ENCODE assay signal across 17 cellular contexts in genomic region chr3:9914011-9914410, GRCh38. TPM values are rescaled to one million over a fixed set of nuclear protein-coding genes. Genes with fewer than 3 reads are reported as not detected.
DNase-seq lines count a peak whose midpoint lies in the region; ATAC-seq and TF ChIP-seq lines count a peak whose summit lies in the region.
"Had no signal": no experiment of that assay in that cellular context is flagged by ENCODE, and none has a peak within 500 bp of the region (broad histone marks: within the 10 kb centered on the region; RNA-seq: fewer than 3 reads in every experiment).

No MANE protein-coding gene starts in this region.

- no peak overlapping the region for H3K27ac ChIP-seq in CD8-positive, alpha-beta T cell (ENCODE audit: low read depth, low read length)
- H3K27ac ChIP-seq in VCaP (peak overlapping the region; percentile 40), sigmoid colon (peak overlapping the region; percentile 83 to 98 (median 96))
- H3K27ac ChIP-seq: neural progenitor cell, SJSA1 had no signal

- no peak overlapping the region for H3K27ac Mint-ChIP-seq in CD8-positive, alpha-beta T cell
- peak overlapping the region; percentile 59 for H3K27ac Mint-ChIP-seq in glutamatergic neuron (ENCODE audit: unreplicated experiment)
- H3K27ac Mint-ChIP-seq: activated naive CD8-positive, alpha-beta T cell treated with anti-CD3 and anti-CD28 coated beads, Interleukin-2, amount 50 U/mL, for 24 hours; activated T-helper 17 cell treated with anti-CD3 and anti-CD28 coated beads, Interleukin-2, amount 50 U/mL, for 72 hours; neural progenitor cell had no signal

- TF ChIP-seq CTCF in CD8-positive, alpha-beta T cell (IDR thresholded peaks at IDR 0.05) = no peak
- no peak for TF ChIP-seq CTCF in VCaP (conservative IDR thresholded peaks at IDR 0.05)
- no peak for TF ChIP-seq CTCF in glutamatergic neuron (IDR thresholded peaks at IDR 0.05; ENCODE audit: partially characterized antibody, unreplicated experiment)
- TF ChIP-seq CTCF in sigmoid colon (IDR thresholded peaks at IDR 0.05) = no peak

- H3K4me1 ChIP-seq in CD8-positive, alpha-beta T cell (ENCODE audit: insufficient read depth, low read length) = peaks cover 13% of the 10 kb centered on the region
- peaks cover 0 to 56% (median 47%) of the 10 kb centered on the region in 4 donors for H3K4me1 ChIP-seq in sigmoid colon

- peak overlapping the region; percentile 8 for H3K4me3 Mint-ChIP-seq in CD8-positive, alpha-beta T cell
- peak overlapping the region; percentile 30 for H3K4me3 Mint-ChIP-seq in glutamatergic neuron (ENCODE audit: unreplicated experiment)
- H3K4me3 Mint-ChIP-seq: activated naive CD8-positive, alpha-beta T cell treated with anti-CD3 and anti-CD28 coated beads, Interleukin-2, amount 50 U/mL, for 24 hours had no signal

- H3K27me3 ChIP-seq in CD8-positive, alpha-beta T cell (ENCODE audit: insufficient read depth, low read length) = no peaks in the 10 kb centered on the region
- H3K27me3 ChIP-seq in sigmoid colon = no peaks in the 10 kb centered on the region
- H3K27me3 ChIP-seq: heart right ventricle, SJSA1 had no signal

- TF ChIP-seq EP300 in sigmoid colon (IDR thresholded peaks at IDR 0.05) = no peak

- peaks cover 2% of the 10 kb centered on the region for H3K36me3 Mint-ChIP-seq in CD8-positive, alpha-beta T cell
- peaks cover 6% of the 10 kb centered on the region for H3K36me3 Mint-ChIP-seq in glutamatergic neuron (ENCODE audit: unreplicated experiment)
- H3K36me3 Mint-ChIP-seq: neural progenitor cell had no signal

- WGBS in sigmoid colon, 2 donors = 47 to 67% methylated on average over 1 of the region's 1 CpG

- H3K9me3 Mint-ChIP-seq in CD8-positive, alpha-beta T cell = no peaks in the 10 kb centered on the region
- H3K9me3 Mint-ChIP-seq in glutamatergic neuron (ENCODE audit: unreplicated experiment) = peaks cover 15% of the 10 kb centered on the region
- H3K9me3 Mint-ChIP-seq: activated naive CD8-positive, alpha-beta T cell treated with anti-CD3 and anti-CD28 coated beads, Interleukin-2, amount 50 U/mL, for 24 hours; activated T-helper 17 cell treated with anti-CD3 and anti-CD28 coated beads, Interleukin-2, amount 50 U/mL, for 72 hours; neural progenitor cell had no signal

- no peak for TF ChIP-seq POLR2A in sigmoid colon (IDR thresholded peaks at IDR 0.05)

- intact Hi-C loops in CD8-positive, alpha-beta T cell (cut with DNase I, micrococcal nuclease) = no loop called here
- intact Hi-C loops in sigmoid colon (cut with DNase I) = loop anchor here (2.0 kb wide), 3 partner anchors 23 to 69 kb away; partner anchors contain the start of genes JAGN1 and RPUSD3

- H3K9me3 ChIP-seq in CD8-positive, alpha-beta T cell (ENCODE audit: low read length) = no peaks in the 10 kb centered on the region
- no peaks in the 10 kb centered on the region for H3K9me3 ChIP-seq in sigmoid colon
- H3K9me3 ChIP-seq: heart right ventricle had no signal

- H3K4me1 Mint-ChIP-seq in CD8-positive, alpha-beta T cell (ENCODE audit: low read depth) = peaks cover 16% of the 10 kb centered on the region
- H3K4me1 Mint-ChIP-seq in glutamatergic neuron (ENCODE audit: low read depth, unreplicated experiment) = peaks cover 20% of the 10 kb centered on the region

- no peak for DNase-seq in CD8-positive, alpha-beta T cell
- no peak for DNase-seq in glutamatergic neuron
- DNase-seq in sigmoid colon = no peak
- DNase-seq in SK-N-DZ (ENCODE audit: low spot score) = no peak
- DNase-seq in Kasumi-1 (lab: John Stamatoyannopoulos, UW) = no peak
- DNase-seq: activated naive CD8-positive, alpha-beta T cell treated with anti-CD3 and anti-CD28 coated beads, Interleukin-2, amount 50 U/mL, for 24 hours; caudate nucleus; EL; heart right ventricle; mesendoderm; NCI-H1417 treated with DMSO at 0.1 percent for 48 hours had no signal

- peaks cover 16% of the 10 kb centered on the region for H3K27me3 Mint-ChIP-seq in CD8-positive, alpha-beta T cell (ENCODE audit: low read depth)
- H3K27me3 Mint-ChIP-seq in glutamatergic neuron (ENCODE audit: unreplicated experiment) = peaks cover 11% of the 10 kb centered on the region
- H3K27me3 Mint-ChIP-seq: activated T-helper 17 cell treated with anti-CD3 and anti-CD28 coated beads, Interleukin-2, amount 50 U/mL, for 72 hours had no signal

- no peak overlapping the region for H3K4me3 ChIP-seq in CD8-positive, alpha-beta T cell (ENCODE audit: low read depth, low read length)
- H3K4me3 ChIP-seq in sigmoid colon = no peak overlapping the region
- H3K4me3 ChIP-seq: neural progenitor cell, SJSA1 had no signal

- no peak for ATAC-seq in CD8-positive, alpha-beta T cell
- no peak for ATAC-seq in GM19395 (IDR thresholded peaks at IDR 0.05; ENCODE audit: unreplicated experiment)
- no peak for ATAC-seq in HG03196 (IDR thresholded peaks at IDR 0.05; ENCODE audit: unreplicated experiment)
- ATAC-seq: activated naive CD8-positive, alpha-beta T cell treated with anti-CD3 and anti-CD28 coated beads, Interleukin-2, amount 50 U/mL, for 24 hours; activated T-helper 17 cell treated with anti-CD3 and anti-CD28 coated beads, Interleukin-2, amount 50 U/mL, for 72 hours; heart right ventricle had no signal

- CTCF ChIA-PET in CD8-positive, alpha-beta T cell (lab: Charles Lee) = interaction anchor here (1.1 to 4.0 kb wide), 3 partner anchors 12 to 132 kb away, joined by 3 to 13 read pairs (median 5); partner anchors contain the start of gene CRELD1

- POLR2A ChIA-PET in CD8-positive, alpha-beta T cell (lab: Charles Lee) = interaction anchor here (3.2 kb wide), 1 partner anchor 19 kb away, joined by 16 read pairs; the partner anchor contains the start of gene CRELD1

- no peaks in the 10 kb centered on the region for H3K36me3 ChIP-seq in CD8-positive, alpha-beta T cell (ENCODE audit: insufficient read depth, low read length)
- H3K36me3 ChIP-seq in sigmoid colon = no peaks in the 10 kb centered on the region
- H3K36me3 ChIP-seq: neural progenitor cell had no signal

RNA-seq across cellular contexts. Expression of gene IL17RC, which starts 2.9 kb away (rescaled TPM):
- total RNA-seq in CD8-positive, alpha-beta T cell = under 1 TPM; 0.71 to 0.83 TPM
- total RNA-seq in glutamatergic neuron (ENCODE audit: unreplicated experiment) (41.9 TPM), sigmoid colon (10 to 100 TPM; 57.8 to 88.9 (median 66.3) TPM)
- polyA plus RNA-seq in sigmoid colon = 10 to 100 TPM in 2 of 3 donors, 1 to 10 TPM in 1; 9.9 to 36.5 (median 13.8) TPM
- 6.8 and 14.1 TPM in 2 replicates for polyA plus RNA-seq in SK-N-DZ (2014; cell fraction: cytosol; rRNA removed)
- 16.6 and 18.1 TPM in 2 replicates for polyA plus RNA-seq in SK-N-DZ (2014; cell fraction: nucleus; rRNA removed)

RNA-seq across cellular contexts. Expression of gene IL17RE, which starts 11.4 kb away (rescaled TPM):
- 1 to 10 TPM; 2.5 to 3.1 TPM for total RNA-seq in CD8-positive, alpha-beta T cell
- total RNA-seq in glutamatergic neuron (ENCODE audit: unreplicated experiment) (3.9 TPM), sigmoid colon (1 to 10 TPM in 2 of 4 donors, under 1 TPM in 2; 0.68 to 2.5 (median 1.3) TPM)
- 10 to 100 TPM; 11.4 to 46.3 (median 12.7) TPM for polyA plus RNA-seq in sigmoid colon
- polyA plus RNA-seq in SK-N-DZ (2014; cell fraction: cytosol; rRNA removed) = 1.5 and 3.4 TPM in 2 replicates
- 6.8 and 7.4 TPM in 2 replicates for polyA plus RNA-seq in SK-N-DZ (2014; cell fraction: nucleus; rRNA removed)

RNA-seq across cellular contexts. Expression of gene CRELD1, which starts 19.6 kb away (rescaled TPM):
- total RNA-seq in CD8-positive, alpha-beta T cell = 10 to 100 TPM in 1 of 2 experiments, 1 to 10 TPM in 1; 6.3 to 10.7 TPM
- total RNA-seq in glutamatergic neuron (ENCODE audit: unreplicated experiment) (92.6 TPM), sigmoid colon (10 to 100 TPM; 31.4 to 67.8 (median 54.7) TPM)
- 10 to 100 TPM in 1 of 3 donors, 1 to 10 TPM in 2; 4.8 to 33.7 (median 6.7) TPM for polyA plus RNA-seq in sigmoid colon
- 56.5 and 59.8 TPM in 2 replicates for polyA plus RNA-seq in SK-N-DZ (2014; cell fraction: cytosol; rRNA removed)
- 183 and 206 TPM in 2 replicates for polyA plus RNA-seq in SK-N-DZ (2014; cell fraction: nucleus; rRNA removed)

RNA-seq across cellular contexts. Expression of gene JAGN1, which starts 23.6 kb away (rescaled TPM):
- total RNA-seq in CD8-positive, alpha-beta T cell = 10 to 100 TPM; 13.4 to 14.5 TPM
- total RNA-seq in glutamatergic neuron (ENCODE audit: unreplicated experiment) (37.8 TPM), sigmoid colon (10 to 100 TPM; 33.7 to 55.1 (median 45.9) TPM)
- polyA plus RNA-seq in sigmoid colon = 10 to 100 TPM; 24.7 to 44.4 (median 33.0) TPM
- 59.7 and 80.2 TPM in 2 replicates for polyA plus RNA-seq in SK-N-DZ (2014; cell fraction: cytosol; rRNA removed)
- polyA plus RNA-seq in SK-N-DZ (2014; cell fraction: nucleus; rRNA removed) = 38.4 and 52.8 TPM in 2 replicates

RNA-seq across cellular contexts. Expression of gene CIDEC, which starts 34.0 kb away (rescaled TPM):
- total RNA-seq in CD8-positive, alpha-beta T cell = not detected
- total RNA-seq in glutamatergic neuron (ENCODE audit: unreplicated experiment) (not detected), sigmoid colon (10 to 100 TPM in 2 of 4 donors, 1 to 10 TPM in 2; 1.6 to 36.7 (median 8.1) TPM)
- polyA plus RNA-seq in sigmoid colon = 100 to 1,000 TPM in 1 of 3 donors, 10 to 100 TPM in 2; 30.6 to 120 (median 71.3) TPM
- 0.31 TPM in 1 of 2 replicates, not detected in the other for polyA plus RNA-seq in SK-N-DZ (2014; cell fraction: cytosol; rRNA removed)
- polyA plus RNA-seq in SK-N-DZ (2014; cell fraction: nucleus; rRNA removed) = not detected in 2 replicates
- total RNA-seq: SJSA1 had no signal

Comparison
In these comparisons a context has a peak if more than half of its experiments do, and no peak if none do; other contexts are left out.
1. RNA of gene IL17RC, which starts 2.9 kb away (total RNA-seq): 57.8 to 88.9 TPM in sigmoid colon and 41.9 TPM in glutamatergic neuron (single experiment); 0.71 to 0.83 TPM in CD8-positive, alpha-beta T cell; every median in the first group is over 10 times any median in the second.